19 cellular contexts compared by ENCODE assay signal in the genomic region with DNA sequence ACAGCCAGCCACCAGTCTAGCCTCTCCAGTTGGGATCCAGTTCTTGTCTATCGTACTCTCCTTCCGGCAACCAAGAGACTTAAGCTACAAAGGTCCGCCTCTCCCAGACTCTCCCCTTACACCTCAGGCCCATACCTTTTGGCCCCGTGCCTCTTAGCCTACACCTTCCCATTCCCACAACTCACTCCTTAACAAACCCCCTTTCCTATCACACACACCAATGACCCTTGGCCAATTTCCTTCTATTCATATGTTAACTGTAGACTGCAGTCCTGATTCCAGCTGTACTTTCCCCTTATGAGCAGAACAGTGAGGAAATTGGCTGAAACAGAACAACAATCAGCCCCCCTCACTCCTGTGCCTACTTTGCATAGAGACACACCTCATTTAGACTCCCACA. TPM values are rescaled to one million over a fixed set of nuclear protein-coding genes. Genes with fewer than 3 reads are reported as not detected.
DNase-seq lines count a peak whose midpoint lies in the region; ATAC-seq, FAIRE-seq and TF ChIP-seq lines count a peak whose summit lies in the region.
"Had no signal": no experiment of that assay in that cellular context is flagged by ENCODE, and none has a peak within 500 bp of the region (broad histone marks: within the 10 kb centered on the region; RNA-seq: fewer than 3 reads in every experiment).

No MANE protein-coding gene starts in this region.

- H4K91ac ChIP-seq in H1 (replicated peaks; ENCODE audit: insufficient read length, low read length), result no peak overlapping the region

- no peak for TF ChIP-seq CTCF in GM23338 (conservative IDR thresholded peaks at IDR 0.05; ENCODE audit: low read depth in 2 of 2)
- TF ChIP-seq CTCF in H1 (IDR thresholded peaks at IDR 0.05; ENCODE audit: control extremely low read depth in 1 of 3, insufficient read depth in 1 of 3, low read depth in 1 of 3, low read length in 3 of 3), result no peak
- TF ChIP-seq CTCF in glutamatergic neuron (IDR thresholded peaks at IDR 0.05; ENCODE audit: partially characterized antibody, unreplicated experiment), result no peak

- no peaks in the 10 kb centered on the region for H4K20me1 ChIP-seq in GM23338 (replicated peaks; ENCODE audit: insufficient read depth)
- no peaks in the 10 kb centered on the region for H4K20me1 ChIP-seq in H1 (replicated peaks in 1 of 2; ENCODE audit: control insufficient read depth in 1 of 2, insufficient read depth in 2 of 2, low read length in 2 of 2)

- H3K36me3 ChIP-seq in GM23338 (ENCODE audit: insufficient read depth), result no peaks in the 10 kb centered on the region
- H3K36me3 ChIP-seq in NT2/D1 (ENCODE audit: insufficient read depth, insufficient read length, low read length), result no peaks in the 10 kb centered on the region
- H3K36me3 ChIP-seq in H1 (ENCODE audit: control insufficient read depth in 2 of 4, insufficient read depth in 4 of 4, low read length in 3 of 4), result peaks cover 0 to 6% (median 0%) of the 10 kb centered on the region in 4 experiments; a peak in 2 of 8 replicates
- H3K36me3 ChIP-seq in skeletal muscle tissue (ENCODE audit: control insufficient read depth in 3 of 3, insufficient read depth in 3 of 3, low read length in 3 of 3), result no peaks in the 10 kb centered on the region

- H3K23me2 ChIP-seq in H1 (ENCODE audit: low read depth, low read length), result peaks cover 4% of the 10 kb centered on the region; the same call in 1 of the 2 replicates

- no peak overlapping the region for H3K23ac ChIP-seq in H1 (ENCODE audit: insufficient read length)

- FAIRE-seq in H1 (lab: Jason Lieb, UNC), result no peak
- FAIRE-seq: bronchial epithelial cell, GM19239, islet of Langerhans had no signal

- peak; percentile 54 for DNase-seq in GM23338 (ENCODE audit: low spot score)
- peak; percentile 39 for DNase-seq in NT2/D1 (ENCODE audit: low read depth, low spot score)
- no peak for DNase-seq in H1 (ENCODE audit: low read depth in 1 of 2, low spot score in 2 of 2)
- no peak for DNase-seq in glutamatergic neuron
- no peak for DNase-seq in DMS53 (lab: John Stamatoyannopoulos, UW)
- no peak for DNase-seq in activated naive CD4-positive, alpha-beta T cell treated with anti-CD3 and anti-CD28 coated beads, Interleukin-2, amount 50 U/mL, for 16 hours
- DNase-seq: activated CD4-positive, alpha-beta T cell treated with anti-CD3 and anti-CD28 coated beads, Interleukin-2, amount 50 U/mL, for 48 hours; activated gamma-delta T cell treated with Interleukin-2 at 50 U/mL for 16 hours; C1 segment of cervical spinal cord; foreskin keratinocyte; KG1; natural killer cell; NCI-H1930; retina; T-helper 9 cell had no signal

- no peak overlapping the region for H2BK120ac ChIP-seq in H1 (replicated peaks; ENCODE audit: low read depth, low read length)

- no peak for TF ChIP-seq EP300 in H1 (IDR thresholded peaks at IDR 0.05; ENCODE audit: borderline replicate concordance in 1 of 2, low read depth in 2 of 2, low read length in 2 of 2)

- H3K9ac ChIP-seq in NT2/D1 (ENCODE audit: insufficient read length, low read depth) (no peak overlapping the region), H1 (replicated peaks in 1 of 4; ENCODE audit: extremely low read depth in 1 of 4, low read depth in 3 of 4, low read length in 3 of 4) (no peak overlapping the region), skeletal muscle tissue (ENCODE audit: low read depth in 1 of 3, low read length in 3 of 3) (no peak overlapping the region)

- peaks cover 13% of the 10 kb centered on the region; the same call in 1 of the 2 replicates for H3F3A ChIP-seq in GM23338 (replicated peaks; ENCODE audit: low read depth)

- no peak overlapping the region for H4K5ac ChIP-seq in H1 (ENCODE audit: insufficient read length, low read depth, low read length)

- H3K4me3 Mint-ChIP-seq in GM23338 (no peak overlapping the region), glutamatergic neuron (ENCODE audit: unreplicated experiment) (no peak overlapping the region)
- H3K4me3 Mint-ChIP-seq: natural killer cell had no signal

- WGBS in H1 (ENCODE audit: extremely low coverage in 1 of 2, insufficient coverage in 1 of 2, insufficient read length in 1 of 2, insufficient replicate concordance in 2 of 2, low coverage in 1 of 2, low lambda C conversion rate in 2 of 2, missing lambda C conversion rate in 1 of 2), 2 experiments, result 55% methylated on average over 4 of the region's 4 CpGs; no CpG with 5 or more reads in 1 of the 2 experiments

- peaks cover 41% of the 10 kb centered on the region for H3K27me3 Mint-ChIP-seq in GM23338 (ENCODE audit: insufficient read depth, low read depth, poor library complexity)
- H3K27me3 Mint-ChIP-seq in glutamatergic neuron (ENCODE audit: unreplicated experiment), result peaks cover 12% of the 10 kb centered on the region

- ATAC-seq in GM23338, result peak; percentile 12
- ATAC-seq: foreskin keratinocyte, natural killer cell had no signal

- H3K9me2 ChIP-seq in GM23338 (ENCODE audit: insufficient read depth), result peaks cover 6% of the 10 kb centered on the region; the same call in 1 of the 2 replicates

- H2BK5ac ChIP-seq in H1 (ENCODE audit: low read depth, low read length), result no peak overlapping the region

- H3K18ac ChIP-seq in H1 (ENCODE audit: extremely low read depth, low read length), result no peak overlapping the region

- POLR2A ChIA-PET in H1 (lab: Charles Lee; ENCODE audit: partially characterized antibody), result interaction anchor here (1.2 kb wide), 1 partner anchor 20 kb away, joined by 3 read pairs; a partner anchor contains a TSS

- H3K9me3 ChIP-seq in NT2/D1 (ENCODE audit: insufficient read depth, low read length), result peaks cover 19% of the 10 kb centered on the region
- peaks cover 6 to 13% of the 10 kb centered on the region in 2 experiments for H3K9me3 ChIP-seq in H1 (ENCODE audit: insufficient read depth in 2 of 2, low read depth in 1 of 2, low read length in 1 of 2)
- H3K9me3 ChIP-seq in skeletal muscle tissue (ENCODE audit: control insufficient read depth in 3 of 3, low read length in 3 of 3), result no peaks in the 10 kb centered on the region

- no peak overlapping the region for H3K56ac ChIP-seq in H1 (replicated peaks; ENCODE audit: insufficient read length, low read depth, low read length)

- no peak overlapping the region for H4K8ac ChIP-seq in H1 (ENCODE audit: extremely low read depth, insufficient read depth, low read length)

- H3K36me3 Mint-ChIP-seq in GM23338 (ENCODE audit: low read depth) (peaks cover 19% of the 10 kb centered on the region), glutamatergic neuron (ENCODE audit: unreplicated experiment) (peaks cover 10% of the 10 kb centered on the region)
- H3K36me3 Mint-ChIP-seq: natural killer cell had no signal

- H3K27ac ChIP-seq in GM23338 (ENCODE audit: low read depth) (no peak overlapping the region), H1 (ENCODE audit: low read depth, low read length) (no peak overlapping the region), skeletal muscle tissue (ENCODE audit: low read depth, low read length) (peak overlapping the region; percentile 28)
- H3K27ac ChIP-seq: foreskin keratinocyte had no signal

- no peak overlapping the region for H2AK5ac ChIP-seq in H1 (ENCODE audit: low read depth, low read length)

- TF ChIP-seq POLR2A in H1 (IDR thresholded peaks at IDR 0.05; ENCODE audit: control extremely low read depth in 1 of 2, low read depth in 2 of 2, low read length in 2 of 2), result no peak

- H2BK12ac ChIP-seq in H1 (ENCODE audit: low read depth, low read length), result no peak overlapping the region

- peaks cover 24% of the 10 kb centered on the region for H3K27me3 ChIP-seq in GM23338 (ENCODE audit: insufficient read depth)
- H3K27me3 ChIP-seq in NT2/D1 (ENCODE audit: insufficient read depth, insufficient read length), result peaks cover 5% of the 10 kb centered on the region
- H3K27me3 ChIP-seq in H1 (replicated peaks in 1 of 4; ENCODE audit: control insufficient read depth in 3 of 4, extremely low read depth in 1 of 4, insufficient read depth in 3 of 4, low read length in 3 of 4), result peaks cover 10 to 21% (median 20%) of the 10 kb centered on the region in 4 experiments
- no peaks in the 10 kb centered on the region for H3K27me3 ChIP-seq in skeletal muscle tissue (ENCODE audit: control insufficient read depth in 3 of 3, insufficient read depth in 3 of 3, low read length in 3 of 3)
- H3K27me3 ChIP-seq: foreskin keratinocyte had no signal

- H2BK20ac ChIP-seq in H1 (ENCODE audit: low read length), result no peak overlapping the region

- no peak overlapping the region for H2BK15ac ChIP-seq in H1 (ENCODE audit: low read length)

- H3K4me1 ChIP-seq in GM23338 (ENCODE audit: insufficient read depth), result peaks cover 31% of the 10 kb centered on the region
- peaks cover 4% of the 10 kb centered on the region for H3K4me1 ChIP-seq in NT2/D1 (ENCODE audit: insufficient read depth, insufficient read length)
- peaks cover 9 to 12% (median 10%) of the 10 kb centered on the region in 4 experiments for H3K4me1 ChIP-seq in H1 (replicated peaks in 1 of 4; ENCODE audit: control insufficient read depth in 3 of 4, insufficient read depth in 4 of 4, low read length in 3 of 4)
- H3K4me1 ChIP-seq in skeletal muscle tissue (ENCODE audit: control insufficient read depth in 3 of 3, insufficient read depth in 3 of 3, low read length in 3 of 3), result peaks cover 11 to 33% (median 15%) of the 10 kb centered on the region in 3 donors

- 0 out of 2 replicates have a peak overlapping the region, but pooled peaks have one; percentile 5 for H2AFZ ChIP-seq in GM23338
- no peak overlapping the region for H2AFZ ChIP-seq in H1 (ENCODE audit: low read length)

- no peaks in the 10 kb centered on the region for H3K79me1 ChIP-seq in H1 (ENCODE audit: low read depth, low read length)

- peaks cover 35% of the 10 kb centered on the region for H3K4me1 Mint-ChIP-seq in GM23338
- peaks cover 8% of the 10 kb centered on the region for H3K4me1 Mint-ChIP-seq in glutamatergic neuron (ENCODE audit: low read depth, unreplicated experiment)

- CTCF ChIA-PET in H1 (lab: Charles Lee; ENCODE audit: partially characterized antibody), result interaction anchor here (0.7 to 1.7 kb wide), 10 partner anchors 9 to 110 kb away, joined by 3 to 9 read pairs (median 3); a partner anchor contains a TSS

- no peaks in the 10 kb centered on the region for H3K79me2 ChIP-seq in GM23338 (replicated peaks; ENCODE audit: insufficient read depth)
- no peaks in the 10 kb centered on the region for H3K79me2 ChIP-seq in H1 (ENCODE audit: control insufficient read depth in 1 of 2, insufficient read depth in 2 of 2, low read length in 2 of 2)

- H3K14ac ChIP-seq in H1 (ENCODE audit: insufficient read length), result no peak overlapping the region

- H3K9me3 Mint-ChIP-seq in GM23338, result peaks cover 18% of the 10 kb centered on the region
- H3K9me3 Mint-ChIP-seq in glutamatergic neuron (ENCODE audit: unreplicated experiment), result peaks cover 5% of the 10 kb centered on the region
- H3K9me3 Mint-ChIP-seq: natural killer cell had no signal

- H3K27ac Mint-ChIP-seq in GM23338 (no peak overlapping the region), glutamatergic neuron (ENCODE audit: unreplicated experiment) (no peak overlapping the region)
- H3K27ac Mint-ChIP-seq: natural killer cell had no signal

- H3K4me2 ChIP-seq in GM23338 (no peak overlapping the region; the same call in 1 of the 2 replicates), H1 (ENCODE audit: insufficient read depth in 1 of 2, low read depth in 2 of 2, low read length in 2 of 2) (peak overlapping the region; percentile 9 to 17; a peak in 3 of 4 replicates)

- no peak overlapping the region for H3K4me3 ChIP-seq in GM23338
- no peak overlapping the region for H3K4me3 ChIP-seq in NT2/D1 (ENCODE audit: insufficient read length, low read depth)
- no peak overlapping the region for H3K4me3 ChIP-seq in H1 (ENCODE audit: extremely low read depth in 1 of 4, insufficient read depth in 2 of 4, low read depth in 3 of 4, low read length in 4 of 4)
- H3K4me3 ChIP-seq in skeletal muscle tissue (ENCODE audit: low read length in 3 of 3), result no peak overlapping the region

- TF ChIP-seq RAD21 in H1 (IDR thresholded peaks at IDR 0.05 in 1 of 2, conservative IDR thresholded peaks at IDR 0.05 in 1 of 2; ENCODE audit: low read depth in 2 of 2, low read length in 2 of 2), result no peak

- H3K4ac ChIP-seq in H1 (replicated peaks; ENCODE audit: insufficient read length, low read depth, low read length), result no peak overlapping the region

RNA-seq across cellular contexts. Expression of a gene that starts 1.4 kb away (rescaled TPM):
- 2.3 and 3.6 TPM in 2 replicates for total RNA-seq in GM23338 (2014; rRNA removed; shearing (Covaris generic))
- polyA plus RNA-seq in GM23338 (2016; fragmentation: Nextera tagmentation; extraction: Ambion mirVana), result 1.7 and 3.3 TPM in 2 replicates
- total RNA-seq in H1 (2021; fragmentation: NEBNext Ultra II Directional; extraction: Animal tissue kit (Norgen Biotek cat#: 25700)), result 3.2 and 4.4 TPM in 2 replicates
- polyA plus RNA-seq in H1 (2011; rRNA removed), result 6.7 and 7.6 TPM in 2 replicates
- polyA plus RNA-seq in H1 (2011; cell fraction: cytosol; rRNA removed), result 5.5 TPM
- 4.9 TPM for polyA plus RNA-seq in H1 (2011; cell fraction: nucleus; rRNA removed)
- polyA plus RNA-seq in H1 (2012, experiment 1 of 2), result 2.5 to 4.0 TPM (median 3.9 TPM) in 4 replicates
- polyA plus RNA-seq in H1 (2012, experiment 2 of 2), result 4.6 TPM
- 1.7 TPM for polyA plus RNA-seq in H1 (2013, experiment 1 of 2)
- polyA plus RNA-seq in H1 (2013, experiment 2 of 2), result 2.2 TPM
- 2.1 and 2.6 TPM in 2 replicates for polyA minus RNA-seq in H1 (2011; rRNA and poly(A)+ RNA removed)
- not detected for polyA minus RNA-seq in H1 (2011; cell fraction: cytosol; rRNA and poly(A)+ RNA removed)
- polyA minus RNA-seq in H1 (2011; cell fraction: nucleus; rRNA and poly(A)+ RNA removed), result 1.9 TPM
- 1.0 TPM for total RNA-seq in skeletal muscle tissue
- not detected for total RNA-seq in glutamatergic neuron (ENCODE audit: unreplicated experiment)
- total RNA-seq: natural killer cell had no signal

RNA-seq across cellular contexts. Expression of a gene that starts 4.8 kb away (rescaled TPM):
- 15.7 and 21.8 TPM in 2 replicates for total RNA-seq in GM23338 (2014; rRNA removed; shearing (Covaris generic))
- polyA plus RNA-seq in GM23338 (2016; fragmentation: Nextera tagmentation; extraction: Ambion mirVana) (13.7 and 17.7 TPM in 2 replicates), H1 (2011; rRNA removed) (18.3 and 23.7 TPM in 2 replicates)
- total RNA-seq in H1 (2021; fragmentation: NEBNext Ultra II Directional; extraction: Animal tissue kit (Norgen Biotek cat#: 25700)), result 32.8 and 35.3 TPM in 2 replicates
- 18.3 TPM for polyA plus RNA-seq in H1 (2011; cell fraction: cytosol; rRNA removed)
- 34.3 TPM for polyA plus RNA-seq in H1 (2011; cell fraction: nucleus; rRNA removed)
- polyA plus RNA-seq in H1 (2012, experiment 1 of 2), result 18.4 to 21.4 TPM (median 19.0 TPM) in 4 replicates
- 7.8 TPM for polyA plus RNA-seq in H1 (2012, experiment 2 of 2)
- 17.7 TPM for polyA plus RNA-seq in H1 (2013, experiment 1 of 2)
- polyA plus RNA-seq in H1 (2013, experiment 2 of 2), result 17.0 TPM
- polyA minus RNA-seq in H1 (2011; rRNA and poly(A)+ RNA removed), result 53.5 and 68.2 TPM in 2 replicates
- 18.6 TPM for polyA minus RNA-seq in H1 (2011; cell fraction: cytosol; rRNA and poly(A)+ RNA removed)
- polyA minus RNA-seq in H1 (2011; cell fraction: nucleus; rRNA and poly(A)+ RNA removed), result 36.3 TPM
- total RNA-seq in skeletal muscle tissue (9.4 TPM), glutamatergic neuron (ENCODE audit: unreplicated experiment) (59.2 TPM)

RNA-seq across cellular contexts. Expression of a gene that starts 20.1 kb away (rescaled TPM):
- 26.4 and 27.3 TPM in 2 replicates for total RNA-seq in GM23338 (2014; rRNA removed; shearing (Covaris generic))
- polyA plus RNA-seq in GM23338 (2016; fragmentation: Nextera tagmentation; extraction: Ambion mirVana) (26.3 and 27.5 TPM in 2 replicates), H1 (2011; rRNA removed) (32.5 and 34.0 TPM in 2 replicates)
- 25.5 and 26.2 TPM in 2 replicates for total RNA-seq in H1 (2021; fragmentation: NEBNext Ultra II Directional; extraction: Animal tissue kit (Norgen Biotek cat#: 25700))
- polyA plus RNA-seq in H1 (2011; cell fraction: cytosol; rRNA removed), result 38.9 TPM
- 40.8 TPM for polyA plus RNA-seq in H1 (2011; cell fraction: nucleus; rRNA removed)
- 36.7 to 40.2 TPM (median 38.8 TPM) in 4 replicates for polyA plus RNA-seq in H1 (2012, experiment 1 of 2)
- polyA plus RNA-seq in H1 (2012, experiment 2 of 2), result 31.1 TPM
- polyA plus RNA-seq in H1 (2013, experiment 1 of 2), result 38.8 TPM
- polyA plus RNA-seq in H1 (2013, experiment 2 of 2), result 40.7 TPM
- polyA minus RNA-seq in H1 (2011; rRNA and poly(A)+ RNA removed), result 16.3 and 19.2 TPM in 2 replicates
- 17.8 TPM for polyA minus RNA-seq in H1 (2011; cell fraction: cytosol; rRNA and poly(A)+ RNA removed)
- polyA minus RNA-seq in H1 (2011; cell fraction: nucleus; rRNA and poly(A)+ RNA removed), result 13.6 TPM
- total RNA-seq in skeletal muscle tissue (61.6 TPM), glutamatergic neuron (ENCODE audit: unreplicated experiment) (48.6 TPM)

RNA-seq across cellular contexts. Expression of a gene that starts 32.6 kb away (rescaled TPM):
- total RNA-seq in GM23338 (2014; rRNA removed; shearing (Covaris generic)), result 0.23 and 0.38 TPM in 2 replicates
- polyA plus RNA-seq in GM23338 (2016; fragmentation: Nextera tagmentation; extraction: Ambion mirVana) (0.43 and 0.48 TPM in 2 replicates), H1 (2011; rRNA removed) (0.36 and 0.38 TPM in 2 replicates)
- total RNA-seq in H1 (2021; fragmentation: NEBNext Ultra II Directional; extraction: Animal tissue kit (Norgen Biotek cat#: 25700)), result 0.33 and 0.41 TPM in 2 replicates
- polyA plus RNA-seq in H1 (2011; cell fraction: cytosol; rRNA removed), result 0.27 TPM
- polyA plus RNA-seq in H1 (2011; cell fraction: nucleus; rRNA removed), result 0.36 TPM
- 0.21 to 0.34 TPM (median 0.30 TPM) in 4 replicates for polyA plus RNA-seq in H1 (2012, experiment 1 of 2)
- polyA plus RNA-seq in H1 (2012, experiment 2 of 2), result 0.25 TPM
- 0.16 TPM for polyA plus RNA-seq in H1 (2013, experiment 1 of 2)
- 0.20 TPM for polyA plus RNA-seq in H1 (2013, experiment 2 of 2)
- polyA minus RNA-seq in H1 (2011; rRNA and poly(A)+ RNA removed), result 0.09 and 0.15 TPM in 2 replicates
- not detected for polyA minus RNA-seq in H1 (2011; cell fraction: cytosol; rRNA and poly(A)+ RNA removed)
- not detected for polyA minus RNA-seq in H1 (2011; cell fraction: nucleus; rRNA and poly(A)+ RNA removed)
- total RNA-seq in skeletal muscle tissue (4.7 TPM), glutamatergic neuron (ENCODE audit: unreplicated experiment) (0.56 TPM)

Comparison
In these comparisons a context has a peak if more than half of its experiments do, and no peak if none do; other contexts are left out.
1. DNase-seq: peak in GM23338 (single experiment) and NT2/D1 (single experiment); none in H1 (0 of 2), glutamatergic neuron (single experiment), DMS53 (single experiment) and activated naive CD4-positive, alpha-beta T cell treated with anti-CD3 and anti-CD28 coated beads, Interleukin-2, amount 50 U/mL, for 16 hours (single experiment).